In the genomic region with DNA sequence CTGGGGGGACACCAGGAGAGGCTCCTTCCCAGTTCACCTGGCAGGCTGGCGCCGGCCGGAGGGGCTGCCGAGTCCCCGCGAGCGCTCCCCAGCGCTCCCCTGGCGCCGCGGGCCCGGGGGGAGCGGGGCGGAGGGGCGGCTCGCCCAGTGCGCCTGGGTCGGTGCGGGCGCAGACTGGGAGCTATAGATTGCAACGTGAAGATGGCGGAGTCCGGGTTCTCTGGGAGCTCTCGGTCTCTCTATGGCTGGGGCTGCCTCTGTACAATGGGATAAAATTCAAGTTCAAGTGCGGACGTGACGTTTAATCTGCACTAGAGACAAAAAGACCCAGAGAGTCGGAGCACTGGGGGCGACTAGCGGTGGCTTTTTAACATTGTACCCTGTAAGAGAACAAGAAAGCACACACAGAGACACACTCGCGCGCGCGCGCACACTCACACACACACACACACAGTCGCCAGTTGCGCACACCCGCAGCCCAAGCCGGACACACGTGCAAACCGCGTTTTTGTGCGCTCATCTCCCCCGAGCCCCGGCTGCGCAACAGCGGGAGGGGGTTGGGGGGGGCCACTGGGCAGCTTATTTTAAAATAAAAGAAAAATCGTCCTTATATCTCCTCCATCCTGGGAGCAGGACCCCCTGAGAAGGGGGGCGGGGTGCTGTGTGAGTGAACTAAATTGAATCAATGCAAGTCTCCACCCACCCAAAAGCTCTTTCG, we compare ENCODE assay signal across 8 cellular contexts. TPM values are rescaled to one million over a fixed set of nuclear protein-coding genes. Genes with fewer than 3 reads are reported as not detected.
DNase-seq lines count a peak whose midpoint lies in the region; ATAC-seq and TF ChIP-seq lines count a peak whose summit lies in the region.

A gene (minus strand): TSS at position 247 of the 718 bp plus-strand sequence. CDS start 979 bp downstream, outside the sequence.

- H3K4me3 ChIP-seq in parathyroid adenoma (ENCODE audit: low read depth, low read length) (peak within 1 kb of the TSS; percentile 3), transverse colon (peak within 1 kb of the TSS; percentile 42 to 67 (median 57))

- intact Hi-C loops in transverse colon (cut with DNase I; ENCODE audit: low total_unique reads): no loop called here

- peak; percentile 48 for TF ChIP-seq POLR2A in transverse colon (IDR thresholded peaks at IDR 0.05)

- peak within 1 kb of the TSS; percentile 50 for H3K4me2 ChIP-seq in parathyroid adenoma (ENCODE audit: low read length)

- no peak for TF ChIP-seq EP300 in transverse colon (IDR thresholded peaks at IDR 0.05; ENCODE audit: low read depth)

- H3K27me3 ChIP-seq in parathyroid adenoma (ENCODE audit: control insufficient read depth, insufficient read depth, low read length) (no peaks in the 10 kb centered on the region), transverse colon (peaks cover 81% of the 10 kb centered on the region)

- peak within 1 kb of the TSS; percentile 2 for H2AFZ ChIP-seq in parathyroid adenoma

- peak; percentile 76 for ATAC-seq in GM21786 (IDR thresholded peaks at IDR 0.05; ENCODE audit: unreplicated experiment)

- TF ChIP-seq CTCF in parathyroid adenoma (IDR thresholded peaks at IDR 0.05) (no peak), transverse colon (IDR thresholded peaks at IDR 0.05) (peak in 4 of 5 experiments; percentile 30 to 58 (median 50))

- H3K9ac ChIP-seq in parathyroid adenoma: no peak within 1 kb of the TSS

- DNase-seq in DMS79 (lab: John Stamatoyannopoulos, UW) (peak; percentile 98), LHCN-M2 (ENCODE audit: low read depth) (peak; percentile 85), SIG-M5 treated with dmso at 0.1 percent for 504 hours (lab: John Stamatoyannopoulos, UW; ENCODE audit: unreplicated experiment) (peak; percentile 90), foreskin melanocyte (peak; percentile 65), transverse colon (peak; percentile 82)
- peak; percentile 95 for DNase-seq in activated effector memory CD4-positive, alpha-beta T cell treated with anti-CD3 and anti-CD28 coated beads, Interleukin-2, amount 50 U/mL, for 16 hours

- WGBS in transverse colon (ENCODE audit: low coverage in 1 of 2), 2 donors: 0% methylated on average over 1 to 51 of the region's 51 CpGs

- no peaks in the 10 kb centered on the region for H3K4me1 ChIP-seq in parathyroid adenoma
- H3K4me1 ChIP-seq in transverse colon: peaks cover 12 to 44% (median 43%) of the 10 kb centered on the region in 4 donors

- in situ Hi-C loops in transverse colon (cut with MboI; ENCODE audit: low pct_ligation_motif_present in 1 of 4, low pct_unique_long_range_greater_than_20kb in 1 of 4, low sequenced_read_pairs in 3 of 4): loop anchor here in 3 of 4 donors (25.0 kb wide), 3 partner anchors 1110 to 1285 kb away; no protein-coding TSS in a partner anchor

- H3K36me3 ChIP-seq in parathyroid adenoma (ENCODE audit: control insufficient read depth, insufficient read depth, low read length) (no peaks in the 10 kb centered on the region), transverse colon (no peaks in the 10 kb centered on the region)

- H3K9me3 ChIP-seq in parathyroid adenoma (ENCODE audit: control insufficient read depth, low read length): no peaks in the 10 kb centered on the region
- no peaks in the 10 kb centered on the region for H3K9me3 ChIP-seq in transverse colon

- H3K27ac ChIP-seq in parathyroid adenoma (no peak within 1 kb of the TSS), transverse colon (peak within 1 kb of the TSS; percentile 77 to 87 (median 82))

- no peaks in the 10 kb centered on the region for H3K79me2 ChIP-seq in parathyroid adenoma

RNA-seq across cellular contexts. Expression of the gene that starts here (rescaled TPM):
- total RNA-seq in LHCN-M2 (2014; rRNA removed) (not detected in 2 replicates), transverse colon (1 to 10 TPM in 3 of 4 donors, under 1 TPM in 1; 0.37 to 4.8 (median 3.7) TPM)
- 0.01 TPM for polyA plus RNA-seq in LHCN-M2 (2012)

Comparison
In these comparisons a context has a peak if more than half of its experiments do, and no peak if none do; other contexts are left out.
1. Peak in DNase-seq in LHCN-M2; RNA of the gene not detected or under 1 TPM.